In genomic region chr10:114665873-114666272, GRCh38 we compare ENCODE assay signal across 20 cellular contexts. TPM values are rescaled to one million over a fixed set of nuclear protein-coding genes. Genes with fewer than 3 reads are reported as not detected.
DNase-seq lines count a peak whose midpoint lies in the region; ATAC-seq, FAIRE-seq and TF ChIP-seq lines count a peak whose summit lies in the region.
"Had no signal": no experiment of that assay in that cellular context is flagged by ENCODE, and none has a peak within 500 bp of the region (broad histone marks: within the 10 kb centered on the region; RNA-seq: fewer than 3 reads in every experiment).

No MANE protein-coding gene starts in this region.

- no peak overlapping the region for H3K27ac Mint-ChIP-seq in activated CD4-positive, alpha-beta T cell treated with anti-CD3 and anti-CD28 coated beads, Interleukin-2, amount 10 ng/mL, durations not matched to agents 7 days and 5 days
- H3K27ac Mint-ChIP-seq: CD14-positive monocyte; CD4-positive, alpha-beta memory T cell; HFFc6 had no signal

- DNase-seq in heart left ventricle (no peak), right cardiac atrium (no peak), A549 (ENCODE audit: low read depth in 1 of 2, low spot score in 1 of 2) (no peak), dermis microvascular lymphatic vessel endothelial cell (ENCODE audit: low read depth in 2 of 2) (peak; percentile 76 to 83), right lobe of liver (no peak), T-helper 2 cell (no peak)
- no peak for DNase-seq in activated CD4-positive, alpha-beta T cell treated with anti-CD3 and anti-CD28 coated beads, Interleukin-2, amount 10 ng/mL, durations not matched to agents 7 days and 5 days
- DNase-seq: CD4-positive, alpha-beta memory T cell; DMS79; GDM1; GOT3; H7; HFFc6 had no signal

- H3K27me3 ChIP-seq in heart left ventricle (no peaks in the 10 kb centered on the region), right cardiac atrium (ENCODE audit: control insufficient read depth, insufficient read depth) (no peaks in the 10 kb centered on the region), right lobe of liver (no peaks in the 10 kb centered on the region)
- H3K27me3 ChIP-seq: BLaER1 had no signal

- H3K4me3 ChIP-seq in heart left ventricle (no peak overlapping the region), right cardiac atrium (ENCODE audit: low read length) (no peak overlapping the region), A549 (no peak overlapping the region), right lobe of liver (no peak overlapping the region)
- H3K4me3 ChIP-seq: BLaER1 had no signal

- H3K27me3 Mint-ChIP-seq in activated CD4-positive, alpha-beta T cell treated with anti-CD3 and anti-CD28 coated beads, Interleukin-2, amount 10 ng/mL, durations not matched to agents 7 days and 5 days, result peaks cover 36% of the 10 kb centered on the region

- no peak overlapping the region for H3K4me3 Mint-ChIP-seq in activated CD4-positive, alpha-beta T cell treated with anti-CD3 and anti-CD28 coated beads, Interleukin-2, amount 10 ng/mL, durations not matched to agents 7 days and 5 days
- H3K4me3 Mint-ChIP-seq: CD14-positive monocyte; CD4-positive, alpha-beta memory T cell; HFFc6 had no signal

- CTCF ChIA-PET in A549 (lab: Yijun Ruan, JAX), result no interaction called here
- CTCF ChIA-PET in activated CD4-positive, alpha-beta T cell treated with anti-CD3 and anti-CD28 coated beads, Interleukin-2, amount 10 ng/mL, durations not matched to agents 7 days and 5 days (lab: Charles Lee), result no interaction called here

- no peak for TF ChIP-seq EP300 in A549 (IDR thresholded peaks at IDR 0.05)

- H3K27ac ChIP-seq in heart left ventricle (peak overlapping the region in 11 of 12 donors; percentile 30 to 79 (median 61)), right cardiac atrium (ENCODE audit: low read length) (no peak overlapping the region), A549 (no peak overlapping the region), right lobe of liver (peak overlapping the region in 2 of 3 donors; percentile 38 to 68)
- H3K27ac ChIP-seq: 22Rv1, BLaER1 had no signal

- WGBS in heart left ventricle, 4 donors, result 25 to 44% (median 35%) methylated on average over 1 of the region's 1 CpG
- WGBS in right cardiac atrium, result 56% methylated on average over 1 of the region's 1 CpG
- WGBS in A549 (ENCODE audit: missing lambda C conversion rate), result 83% methylated on average over 1 of the region's 1 CpG
- WGBS in right lobe of liver (ENCODE audit: insufficient coverage, low coverage, low lambda C conversion rate, missing lambda C conversion rate), result 58% methylated on average over 1 of the region's 1 CpG

- TF ChIP-seq CTCF in heart left ventricle (IDR thresholded peaks at IDR 0.05) (no peak), A549 (IDR thresholded peaks at IDR 0.05) (no peak), right lobe of liver (IDR thresholded peaks at IDR 0.05) (no peak)

- peaks cover 0 to 11% (median 0%) of the 10 kb centered on the region in 12 donors for H3K9me3 ChIP-seq in heart left ventricle
- no peaks in the 10 kb centered on the region for H3K9me3 ChIP-seq in right cardiac atrium (ENCODE audit: control insufficient read depth, low read length)
- no peaks in the 10 kb centered on the region for H3K9me3 ChIP-seq in A549
- no peaks in the 10 kb centered on the region for H3K9me3 ChIP-seq in right lobe of liver
- H3K9me3 ChIP-seq: BLaER1 had no signal

- H3K4me1 Mint-ChIP-seq in activated CD4-positive, alpha-beta T cell treated with anti-CD3 and anti-CD28 coated beads, Interleukin-2, amount 10 ng/mL, durations not matched to agents 7 days and 5 days, result no peaks in the 10 kb centered on the region
- H3K4me1 Mint-ChIP-seq: CD14-positive monocyte; CD4-positive, alpha-beta memory T cell had no signal

- H3K36me3 Mint-ChIP-seq in activated CD4-positive, alpha-beta T cell treated with anti-CD3 and anti-CD28 coated beads, Interleukin-2, amount 10 ng/mL, durations not matched to agents 7 days and 5 days (ENCODE audit: low read depth), result no peaks in the 10 kb centered on the region
- H3K36me3 Mint-ChIP-seq: CD14-positive monocyte had no signal

- ATAC-seq in heart left ventricle (peak in 1 of 4 donors; percentile 27), right cardiac atrium (no peak), A549 (no peak), right lobe of liver (peak in 1 of 4 donors; percentile 26), HG03565 (IDR thresholded peaks at IDR 0.05; ENCODE audit: unreplicated experiment) (no peak)
- ATAC-seq: HCT116 had no signal

- peak overlapping the region; percentile 32; the same call in 2 of the 3 replicates for H3K4me2 ChIP-seq in A549
- H3K4me2 ChIP-seq: BLaER1 had no signal

- no peak for TF ChIP-seq RAD21 in A549 (conservative IDR thresholded peaks at IDR 0.05 in 1 of 2, IDR thresholded peaks at IDR 0.05 in 1 of 2)

- POLR2A ChIA-PET in A549 (lab: Yijun Ruan, JAX), result no interaction called here
- POLR2A ChIA-PET in activated CD4-positive, alpha-beta T cell treated with anti-CD3 and anti-CD28 coated beads, Interleukin-2, amount 10 ng/mL, durations not matched to agents 7 days and 5 days (lab: Charles Lee), result no interaction called here

- no peaks in the 10 kb centered on the region for H3K9me3 Mint-ChIP-seq in activated CD4-positive, alpha-beta T cell treated with anti-CD3 and anti-CD28 coated beads, Interleukin-2, amount 10 ng/mL, durations not matched to agents 7 days and 5 days

- no peak for FAIRE-seq in A549 (lab: Jason Lieb, UNC)
- FAIRE-seq: GM12892, GM18507 had no signal

- H3K36me3 ChIP-seq in heart left ventricle, result no peaks in the 10 kb centered on the region
- H3K36me3 ChIP-seq in right lobe of liver, result no peaks in the 10 kb centered on the region
- H3K36me3 ChIP-seq: BLaER1 had no signal

- H3K4me1 ChIP-seq in heart left ventricle, result peaks cover 12 to 78% (median 50%) of the 10 kb centered on the region in 12 donors
- peaks cover 7% of the 10 kb centered on the region for H3K4me1 ChIP-seq in right cardiac atrium (ENCODE audit: control insufficient read depth, insufficient read depth, low read length)
- peaks cover 12% of the 10 kb centered on the region for H3K4me1 ChIP-seq in A549
- peaks cover 0 to 17% (median 9%) of the 10 kb centered on the region in 4 donors for H3K4me1 ChIP-seq in right lobe of liver
- H3K4me1 ChIP-seq: BLaER1 had no signal

- intact Hi-C loops in heart left ventricle (cut with DNase I) (no loop called here), right cardiac atrium (cut with DNase I) (no loop called here), right lobe of liver (cut with DNase I) (no loop called here)

- TF ChIP-seq POLR2A in heart left ventricle (IDR thresholded peaks at IDR 0.05), result no peak
- TF ChIP-seq POLR2A in A549 (IDR thresholded peaks at IDR 0.05; ENCODE audit: low read length), result no peak
- TF ChIP-seq POLR2A in right lobe of liver (IDR thresholded peaks at IDR 0.05), result no peak

TF ChIP-seq in A549, 52 proteins besides CTCF, POLR2A, EP300 and RAD21:
- TF ChIP-seq JUNB (IDR thresholded peaks at IDR 0.05), result no peak
- no peak for TF ChIP-seq ZSCAN20 (CRISPR knock-in tag; IDR thresholded peaks at IDR 0.05)
- TF ChIP-seq HOXB13 (CRISPR knock-in tag; IDR thresholded peaks at IDR 0.05; ENCODE audit: low read depth), result no peak

RNA-seq across cellular contexts. Expression of gene ABLIM1, which starts 7.8 kb away (rescaled TPM):
- total RNA-seq in heart left ventricle (100 to 1,000 TPM; 491 to 713 (median 575) TPM), right cardiac atrium (100 to 1,000 TPM; 385 to 462 (median 426) TPM), dermis microvascular lymphatic vessel endothelial cell (40.6 and 50.2 TPM in 2 replicates), right lobe of liver (10 to 100 TPM; 38.8 to 76.5 (median 50.6) TPM)
- polyA plus RNA-seq in heart left ventricle (100 to 1,000 TPM; 242 to 276 TPM), right cardiac atrium (149 TPM), A549 (2011; rRNA removed) (70.2 and 77.8 TPM in 2 replicates), A549 (2017; fragmentation: RNase III; extraction: RNeasy Plus Mini Kit Qiagen cat#74134 plus additional on column Dnase treatment) (21.4 to 23.2 TPM (median 22.0 TPM) in 3 replicates)
- 11.6 and 14.7 TPM in 2 replicates for polyA plus RNA-seq in A549 (2012; cell fraction: cytosol; rRNA removed)
- polyA plus RNA-seq in A549 (2012; cell fraction: nucleus; rRNA removed), result 9.7 and 12.1 TPM in 2 replicates
- 114 and 167 TPM in 2 replicates for polyA minus RNA-seq in A549 (2011; rRNA and poly(A)+ RNA removed)
- total RNA-seq in activated CD4-positive, alpha-beta T cell treated with anti-CD3 and anti-CD28 coated beads, Interleukin-2, amount 10 ng/mL, durations not matched to agents 7 days and 5 days, result 100 to 1,000 TPM; 141 to 161 TPM

Comparison
In these comparisons a context has a peak if more than half of its experiments do, and no peak if none do; other contexts are left out.
1. H3K27ac ChIP-seq: peak in heart left ventricle (11 of 12) and right lobe of liver (2 of 3); none in right cardiac atrium (single experiment) and A549 (0 of 2).
2. DNase-seq: peak in dermis microvascular lymphatic vessel endothelial cell (2 of 2); none in heart left ventricle (0 of 5), right cardiac atrium (0 of 3), A549 (0 of 2), right lobe of liver (0 of 3), T-helper 2 cell (0 of 5) and activated CD4-positive, alpha-beta T cell treated with anti-CD3 and anti-CD28 coated beads, Interleukin-2, amount 10 ng/mL, durations not matched to agents 7 days and 5 days (single experiment).